Comparison of ENCODE assay signal across 24 cellular contexts in genomic region chr6:80028591-80028990, GRCh38.
"Had no signal": no experiment of that assay in that cellular context is flagged by ENCODE, and none has a peak within 500 bp of the region (broad histone marks: within the 10 kb centered on the region; RNA-seq: fewer than 3 reads in every experiment).

No MANE protein-coding gene starts in this region.

- H3K4me3 Mint-ChIP-seq: immature natural killer cell, mesothelial cell of epicardium, naive B cell had no signal

- H3K27ac Mint-ChIP-seq: immature natural killer cell, mesothelial cell of epicardium, naive B cell had no signal

- H3K4me1 Mint-ChIP-seq: immature natural killer cell, mesothelial cell of epicardium, naive B cell had no signal

- H3K9me3 ChIP-seq: esophagus muscularis mucosa, gastroesophageal sphincter, heart left ventricle, left lung, lower lobe of right lung, mucosa of descending colon had no signal

- H3K4me2 ChIP-seq: hepatocyte had no signal

- H3K79me2 ChIP-seq: hepatocyte had no signal

- H3K4me1 ChIP-seq: esophagus muscularis mucosa, foreskin keratinocyte, gastroesophageal sphincter, heart left ventricle, left lung, lower lobe of right lung had no signal

- FAIRE-seq: colon, endothelial cell of umbilical vein, frontal cortex had no signal

- H2AFZ ChIP-seq: hepatocyte had no signal

- H3K27ac ChIP-seq: coronary artery, dorsolateral prefrontal cortex, esophagus muscularis mucosa, foreskin keratinocyte, gastroesophageal sphincter, heart left ventricle, hepatocyte, left lung, lower lobe of right lung had no signal

- H3K27me3 Mint-ChIP-seq: naive B cell had no signal

- ATAC-seq: foreskin keratinocyte, gastroesophageal sphincter, heart left ventricle, left cardiac atrium, left lung, left ventricle myocardium superior, lower lobe of right lung, mucosa of descending colon had no signal

- H3K4me3 ChIP-seq: coronary artery, dorsolateral prefrontal cortex, esophagus muscularis mucosa, gastroesophageal sphincter, heart left ventricle, hepatocyte, left lung, lower lobe of right lung, mucosa of descending colon had no signal

- H3K9me3 Mint-ChIP-seq: immature natural killer cell, mesothelial cell of epicardium, naive B cell had no signal

- DNase-seq: dermis blood vessel endothelial cell; dorsolateral prefrontal cortex; effector CD4-positive, alpha-beta T cell; effector memory CD4-positive, alpha-beta T cell; foreskin keratinocyte; heart left ventricle; hypothalamus; immature natural killer cell; islet precursor cell; left cardiac atrium; left lung; left ventricle myocardium superior; lower lobe of right lung; mesenchymal stem cell; mucosa of descending colon; naive B cell had no signal

- H3K27me3 ChIP-seq: dorsolateral prefrontal cortex, esophagus muscularis mucosa, foreskin keratinocyte, gastroesophageal sphincter, heart left ventricle, hepatocyte, left lung had no signal

- H3K36me3 ChIP-seq: esophagus muscularis mucosa, gastroesophageal sphincter, heart left ventricle, left lung, lower lobe of right lung had no signal

- H3K36me3 Mint-ChIP-seq: naive B cell had no signal
